Comparison of ENCODE assay signal across 8 cellular contexts in genomic region chr1:23718482-23718881, GRCh38. TPM values are rescaled to one million over a fixed set of nuclear protein-coding genes. Genes with fewer than 3 reads are reported as not detected.
DNase-seq lines count a peak whose midpoint lies in the region; ATAC-seq and TF ChIP-seq lines count a peak whose summit lies in the region.

No MANE protein-coding gene starts in this region.

- TF ChIP-seq CTCF in Calu3 (IDR thresholded peaks at IDR 0.05; ENCODE audit: unreplicated experiment) = no peak
- peak; percentile 61 for TF ChIP-seq CTCF in WTC11 (IDR thresholded peaks at IDR 0.05)
- TF ChIP-seq CTCF in lower lobe of right lung (IDR thresholded peaks at IDR 0.05) = peak; percentile 28

- peaks cover 5% of the 10 kb centered on the region for H3K36me3 Mint-ChIP-seq in Calu3 (ENCODE audit: insufficient read depth, unreplicated experiment)
- H3K36me3 Mint-ChIP-seq in WTC11 = no peaks in the 10 kb centered on the region

- CTCF ChIA-PET in Calu3 (lab: Charles Lee) = no interaction called here
- CTCF ChIA-PET in WTC11 (lab: Charles Lee) = interaction anchor here (0.5 to 2.7 kb wide), 25 partner anchors 9 to 969 kb away, joined by 3 to 14 read pairs (median 4); partner anchors contain the start of genes ELOA and RPL11

- intact Hi-C loops in Calu3 (cut with micrococcal nuclease; ENCODE audit: unreplicated experiment) = no loop called here
- intact Hi-C loops in lower lobe of right lung (cut with DNase I) = no loop called here

- H3K27ac Mint-ChIP-seq in Calu3 (ENCODE audit: unreplicated experiment) = no peak overlapping the region
- no peak overlapping the region for H3K27ac Mint-ChIP-seq in WTC11

- no peak overlapping the region for H3K27ac ChIP-seq in lower lobe of right lung

- no peaks in the 10 kb centered on the region for H3K36me3 ChIP-seq in lower lobe of right lung

- H3K4me1 ChIP-seq in lower lobe of right lung = no peaks in the 10 kb centered on the region

- H3K4me3 Mint-ChIP-seq in Calu3 (ENCODE audit: low read depth, unreplicated experiment) = no peak overlapping the region
- H3K4me3 Mint-ChIP-seq in WTC11 = no peak overlapping the region

- no peaks in the 10 kb centered on the region for H3K4me1 Mint-ChIP-seq in Calu3 (ENCODE audit: low read depth, unreplicated experiment)
- peaks cover 8% of the 10 kb centered on the region for H3K4me1 Mint-ChIP-seq in WTC11

- H3K27me3 ChIP-seq in lower lobe of right lung (ENCODE audit: low read depth) = no peaks in the 10 kb centered on the region

- ATAC-seq in WTC11 (peak; percentile 99), lower lobe of right lung (peak; percentile 37 to 64), GM21737 (IDR thresholded peaks at IDR 0.05; ENCODE audit: unreplicated experiment) (no peak), GM21423 (IDR thresholded peaks at IDR 0.05; ENCODE audit: unreplicated experiment) (no peak)

- POLR2A ChIA-PET in WTC11 (lab: Charles Lee) = interaction anchor here (1.3 kb wide), 1 partner anchor 27 kb away, joined by 4 read pairs; the partner anchor contains the start of gene RPL11

- H3K4me3 ChIP-seq in lower lobe of right lung = no peak overlapping the region

- H3K27me3 Mint-ChIP-seq in Calu3 (ENCODE audit: unreplicated experiment) (no peaks in the 10 kb centered on the region), WTC11 (ENCODE audit: low read depth) (no peaks in the 10 kb centered on the region)

- BruUV-seq in Calu3 (replicated peaks; lab: Mats Ljungman, UMichigan) = no TSS peak

- H3K9me3 Mint-ChIP-seq in Calu3 (ENCODE audit: low read depth, unreplicated experiment) (no peaks in the 10 kb centered on the region), WTC11 (no peaks in the 10 kb centered on the region)

- no peaks in the 10 kb centered on the region for H3K9me3 ChIP-seq in lower lobe of right lung

- DNase-seq in Calu3 = peak; percentile 44
- DNase-seq in HT1080 (ENCODE audit: low read depth) = peak; percentile 56
- peak; percentile 76 for DNase-seq in WTC11 (ENCODE audit: low spot score)
- DNase-seq in lower lobe of right lung = no peak
- DNase-seq in superior temporal gyrus (ENCODE audit: extremely low spot score) = no peak
- no peak for DNase-seq in activated T-cell treated with anti-CD3 and anti-CD28 coated beads for 4 hours

TF ChIP-seq in WTC11, 78 proteins besides CTCF, POLR2A, EP300 and RAD21:
- TF ChIP-seq GTF2I (CRISPR knock-in tag; conservative IDR thresholded peaks at IDR 0.05) (0 out of 2 replicates have a peak, but pooled peaks have one; percentile 10), SMAD3 (CRISPR knock-in tag; IDR thresholded peaks at IDR 0.05; ENCODE audit: borderline replicate concordance) (no peak), TEAD4 (CRISPR knock-in tag; IDR thresholded peaks at IDR 0.05) (peak; percentile 56; the same call in 1 of the 2 replicates)

RNA-seq across cellular contexts. Expression of gene ELOA, which starts 24.8 kb away (rescaled TPM):
- total RNA-seq in Calu3 (2022) (32.4 and 36.5 TPM in 2 replicates), WTC11 (2021) (35.9 to 45.1 TPM (median 36.6 TPM) in 3 replicates), lower lobe of right lung (64.2 TPM)
- total RNA-seq in HT1080 (2014; rRNA removed; shearing (Covaris generic)) = 86.5 and 105 TPM in 2 replicates
- 66.9 and 73.6 TPM in 2 replicates for polyA plus RNA-seq in HT1080 (2015; cell fraction: cytosol; rRNA removed)
- polyA plus RNA-seq in HT1080 (2015; cell fraction: nucleus; rRNA removed) = 67.5 and 69.5 TPM in 2 replicates

RNA-seq across cellular contexts. Expression of gene RPL11, which starts 26.9 kb away (rescaled TPM):
- 588 and 622 TPM in 2 replicates for total RNA-seq in Calu3 (2022)
- 2,017 and 2,289 TPM in 2 replicates for total RNA-seq in HT1080 (2014; rRNA removed; shearing (Covaris generic))
- 1,949 and 2,273 TPM in 2 replicates for polyA plus RNA-seq in HT1080 (2015; cell fraction: cytosol; rRNA removed)
- polyA plus RNA-seq in HT1080 (2015; cell fraction: nucleus; rRNA removed) = 729 and 755 TPM in 2 replicates
- total RNA-seq in WTC11 (2021) = 1,406 to 1,500 TPM (median 1,442 TPM) in 3 replicates
- total RNA-seq in lower lobe of right lung = 959 TPM

RNA-seq across cellular contexts. Expression of gene PITHD1, which starts 59.7 kb away (rescaled TPM):
- total RNA-seq in Calu3 (2022) (30.6 and 33.0 TPM in 2 replicates), WTC11 (2021) (59.9 to 66.2 TPM (median 62.2 TPM) in 3 replicates), lower lobe of right lung (46.6 TPM)
- total RNA-seq in HT1080 (2014; rRNA removed; shearing (Covaris generic)) = 124 and 129 TPM in 2 replicates
- polyA plus RNA-seq in HT1080 (2015; cell fraction: cytosol; rRNA removed) = 62.4 and 64.2 TPM in 2 replicates
- 39.7 and 42.5 TPM in 2 replicates for polyA plus RNA-seq in HT1080 (2015; cell fraction: nucleus; rRNA removed)

Comparison
In these comparisons a context has a peak if more than half of its experiments do, and no peak if none do; other contexts are left out.
1. DNase-seq: peak in Calu3 (single experiment), HT1080 (single experiment) and WTC11 (single experiment); none in lower lobe of right lung (single experiment), superior temporal gyrus (single experiment) and activated T-cell treated with anti-CD3 and anti-CD28 coated beads for 4 hours (single experiment).
2. ATAC-seq: peak in WTC11 (single experiment) and lower lobe of right lung (2 of 2); none in GM21737 (single experiment) and GM21423 (single experiment).